1 cellular context compared by ENCODE assay signal in the genomic region with DNA sequence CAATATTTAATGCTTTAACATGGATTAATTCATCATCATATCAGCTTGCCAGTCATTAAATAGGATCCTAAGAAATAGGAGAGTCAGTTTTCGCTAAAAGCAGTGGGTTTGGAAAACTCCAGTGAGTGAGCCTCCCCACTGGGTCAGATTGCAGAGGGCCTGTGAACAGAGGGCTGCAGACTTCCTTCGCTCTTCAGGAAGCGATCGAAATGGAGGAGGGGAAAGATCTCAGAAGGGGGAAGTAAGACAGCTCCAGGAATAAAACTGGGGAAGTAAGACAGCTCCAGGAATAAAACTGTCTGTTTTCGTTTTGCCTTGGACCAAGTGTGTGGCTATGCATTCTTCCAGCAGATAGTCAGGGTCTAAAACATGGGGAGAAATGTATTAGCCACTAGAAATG.
TF ChIP-seq lines count a peak whose summit lies in the region.

No MANE protein-coding gene starts in this region.

TF ChIP-seq in WTC11, 78 proteins besides CTCF, POLR2A, EP300 and RAD21 (continued from another document):
- TF ChIP-seq, protein P1, sequence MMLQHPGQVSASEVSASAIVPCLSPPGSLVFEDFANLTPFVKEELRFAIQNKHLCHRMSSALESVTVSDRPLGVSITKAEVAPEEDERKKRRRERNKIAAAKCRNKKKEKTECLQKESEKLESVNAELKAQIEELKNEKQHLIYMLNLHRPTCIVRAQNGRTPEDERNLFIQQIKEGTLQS (CRISPR knock-in tag; conservative IDR thresholded peaks at IDR 0.05) = no peak
- TF ChIP-seq PRRX2 (CRISPR knock-in tag; IDR thresholded peaks at IDR 0.05) = no peak
